ENCODE assay signal across 9 cellular contexts in the genomic region with DNA sequence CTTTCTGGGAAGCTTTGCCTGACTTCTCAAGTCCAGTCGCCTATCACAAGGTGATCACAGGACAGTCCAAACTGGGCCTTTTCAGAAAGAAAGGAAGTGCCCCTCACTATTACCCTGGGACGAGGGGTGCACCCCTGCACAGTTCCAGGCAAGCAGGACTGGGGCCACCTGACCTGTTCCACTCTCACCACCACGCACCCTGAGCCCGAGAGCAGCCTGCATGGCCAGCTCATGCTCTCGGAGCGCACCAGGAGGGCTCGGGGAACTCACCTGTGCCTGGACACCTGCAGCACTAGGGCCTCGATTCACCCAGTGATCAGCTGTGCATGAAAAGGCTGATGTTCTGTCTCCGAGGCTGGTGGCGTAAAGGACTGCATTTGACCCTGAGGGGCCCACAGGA. TPM values are rescaled to one million over a fixed set of nuclear protein-coding genes. Genes with fewer than 3 reads are reported as not detected.
"Had no signal": no experiment of that assay in that cellular context is flagged by ENCODE, and none has a peak within 500 bp of the region (broad histone marks: within the 10 kb centered on the region; RNA-seq: fewer than 3 reads in every experiment).

No MANE protein-coding gene starts in this region.

- H3K4me3 ChIP-seq: GM12878 had no signal

- FAIRE-seq: G401.6, GM12878, GM12891, GM12892, GM18507, GM19239 had no signal

- DNase-seq: GDM1, GF-D8 had no signal

- ATAC-seq: GM12878 had no signal

RNA-seq across cellular contexts. Expression of a gene that starts 12.8 kb away (rescaled TPM):
- total RNA-seq: G401, GM12878 had no signal
- polyA plus RNA-seq: GM12878 had no signal

RNA-seq across cellular contexts. Expression of a gene that starts 31.3 kb away (rescaled TPM):
- total RNA-seq: G401, GM12878 had no signal
- polyA plus RNA-seq: GM12878 had no signal
